26 cellular contexts compared by ENCODE assay signal in genomic region chr19:50819636-50820035, GRCh38. TPM values are rescaled to one million over a fixed set of nuclear protein-coding genes. Genes with fewer than 3 reads are reported as not detected.
A peak's percentile ranks its signal among the peaks of the same experiment; 100 is the strongest.
DNase-seq lines count a peak whose midpoint lies in the region; ATAC-seq, FAIRE-seq and TF ChIP-seq lines count a peak whose summit lies in the region.
"Had no signal": no experiment of that assay in that cellular context is flagged by ENCODE, and none has a peak within 500 bp of the region (broad histone marks: within the 10 kb centered on the region; RNA-seq: fewer than 3 reads in every experiment).

No MANE protein-coding gene starts in this region.

- H3K4me1 Mint-ChIP-seq in T-helper 2 cell treated with Interferon-gamma antibody and Interleukin-4, amounts not matched to agents 5 μg/mL and 100 μg/mL, for 36 hours (ENCODE audit: low read depth) = peaks cover 22% of the 10 kb centered on the region
- peaks cover 80% of the 10 kb centered on the region for H3K4me1 Mint-ChIP-seq in stimulated activated memory B cell treated with anti-CD40 and anti-IgM and Interleukin-4, amounts not matched to agents 10 μg/mL and 1 μg/mL and 100 μg/mL, for 72 hours

- H3K23me2 ChIP-seq in H1 (ENCODE audit: low read depth, low read length) = peaks cover 17% of the 10 kb centered on the region

- CTCF ChIA-PET in H1 (lab: Charles Lee; ENCODE audit: partially characterized antibody) = interaction anchor here (0.6 to 2.1 kb wide), 3 partner anchors 11 to 105 kb away, joined by 4 to 6 read pairs (median 5); no protein-coding TSS in a partner anchor

- no peak for FAIRE-seq in H1 (lab: Jason Lieb, UNC)

- H2BK15ac ChIP-seq in H1 (ENCODE audit: low read length) = peak overlapping the region; percentile 83

- H3K9me3 ChIP-seq in H1 (ENCODE audit: insufficient read depth in 2 of 2, low read depth in 1 of 2, low read length in 1 of 2) = no peaks in the 10 kb centered on the region
- H3K9me3 ChIP-seq: ascending aorta, SJCRH30, tibial nerve had no signal

- peak overlapping the region; percentile 75 for H3K4me3 Mint-ChIP-seq in T-helper 2 cell treated with Interferon-gamma antibody and Interleukin-4, amounts not matched to agents 5 μg/mL and 100 μg/mL, for 36 hours
- H3K4me3 Mint-ChIP-seq in stimulated activated memory B cell treated with anti-CD40 and anti-IgM and Interleukin-4, amounts not matched to agents 10 μg/mL and 1 μg/mL and 100 μg/mL, for 72 hours = peak overlapping the region; percentile 71

- H4K91ac ChIP-seq in H1 (replicated peaks; ENCODE audit: insufficient read length, low read length) = no peak overlapping the region

- H3K4me3 ChIP-seq in H1 (ENCODE audit: extremely low read depth in 1 of 4, insufficient read depth in 2 of 4, low read depth in 3 of 4, low read length in 4 of 4) = peak overlapping the region; percentile 22 to 52 (median 29); a peak in 5 of 8 replicates
- H3K4me3 ChIP-seq: ascending aorta, SJCRH30, tibial nerve had no signal

- H3K79me1 ChIP-seq in H1 (ENCODE audit: low read depth, low read length) = no peaks in the 10 kb centered on the region

- H3K36me3 ChIP-seq in H1 (ENCODE audit: control insufficient read depth in 2 of 4, insufficient read depth in 4 of 4, low read length in 3 of 4) = no peaks in the 10 kb centered on the region
- H3K36me3 ChIP-seq: ascending aorta, SJCRH30, tibial nerve had no signal

- H3K27ac ChIP-seq in H1 (ENCODE audit: low read depth, low read length) = no peak overlapping the region
- H3K27ac ChIP-seq: ascending aorta, SJCRH30, tibial nerve had no signal

- peaks cover 28% of the 10 kb centered on the region for H3K27me3 Mint-ChIP-seq in T-helper 2 cell treated with Interferon-gamma antibody and Interleukin-4, amounts not matched to agents 5 μg/mL and 100 μg/mL, for 36 hours (ENCODE audit: low read depth)
- H3K27me3 Mint-ChIP-seq in stimulated activated memory B cell treated with anti-CD40 and anti-IgM and Interleukin-4, amounts not matched to agents 10 μg/mL and 1 μg/mL and 100 μg/mL, for 72 hours = peaks cover 23% of the 10 kb centered on the region

- no peak overlapping the region for H3K27ac Mint-ChIP-seq in T-helper 2 cell treated with Interferon-gamma antibody and Interleukin-4, amounts not matched to agents 5 μg/mL and 100 μg/mL, for 36 hours
- H3K27ac Mint-ChIP-seq in stimulated activated memory B cell treated with anti-CD40 and anti-IgM and Interleukin-4, amounts not matched to agents 10 μg/mL and 1 μg/mL and 100 μg/mL, for 72 hours = peak overlapping the region; percentile 75

- H3K27me3 ChIP-seq in H1 (replicated peaks in 1 of 4; ENCODE audit: control insufficient read depth in 3 of 4, extremely low read depth in 1 of 4, insufficient read depth in 3 of 4, low read length in 3 of 4) = peaks cover 9 to 37% (median 33%) of the 10 kb centered on the region in 4 experiments

- H3K79me2 ChIP-seq in H1 (ENCODE audit: control insufficient read depth in 1 of 2, insufficient read depth in 2 of 2, low read length in 2 of 2) = no peaks in the 10 kb centered on the region

- no peak overlapping the region for H3K56ac ChIP-seq in H1 (replicated peaks; ENCODE audit: insufficient read length, low read depth, low read length)

- POLR2A ChIA-PET in H1 (lab: Charles Lee; ENCODE audit: partially characterized antibody) = interaction anchor here (0.6 to 14.4 kb wide), 4 partner anchors 10 to 95 kb away, joined by 3 to 275 read pairs (median 4); no protein-coding TSS in a partner anchor

- TF ChIP-seq EP300 in H1 (IDR thresholded peaks at IDR 0.05; ENCODE audit: borderline replicate concordance in 1 of 2, low read depth in 2 of 2, low read length in 2 of 2) = no peak

- WGBS in H1 (ENCODE audit: extremely low coverage in 1 of 2, insufficient coverage in 1 of 2, insufficient read length in 1 of 2, insufficient replicate concordance in 2 of 2, low coverage in 1 of 2, low lambda C conversion rate in 2 of 2, missing lambda C conversion rate in 1 of 2), 2 experiments = 61% methylated on average over 6 of the region's 8 CpGs; no CpG with 5 or more reads in 1 of the 2 experiments

- no peak overlapping the region for H2BK5ac ChIP-seq in H1 (ENCODE audit: low read depth, low read length)

- no peak overlapping the region for H2AFZ ChIP-seq in H1 (ENCODE audit: low read length)

- no peak for DNase-seq in T-helper 2 cell treated with Interferon-gamma antibody and Interleukin-4, amounts not matched to agents 5 μg/mL and 100 μg/mL, for 36 hours (ENCODE audit: low spot score)
- no peak for DNase-seq in T-helper 2 cell
- peak; percentile 23 for DNase-seq in NCI-H69 (lab: John Stamatoyannopoulos, UW)
- no peak for DNase-seq in H1 (ENCODE audit: low read depth in 1 of 2, low spot score in 2 of 2)
- DNase-seq in HCEC 1CT = no peak
- DNase-seq in anterior cingulate cortex (lab: John Stamatoyannopoulos, UW) = no peak
- DNase-seq: activated CD4-positive, alpha-beta T cell treated with anti-CD3 and anti-CD28 coated beads for 36 hours; DMS79 treated with DMSO at 0.1 percent for 48 hours; head of caudate nucleus; Karpas-422; mesenchymal stem cell; NCI-H1105; NCI-H2171; NCI-H748 treated with DMSO at 0.1 percent for 48 hours; retina; SJCRH30; stimulated activated naive CD4-positive, alpha-beta T cell had no signal

- no peak for ATAC-seq in stimulated activated memory B cell treated with anti-CD40 and anti-IgM and Interleukin-4, amounts not matched to agents 10 μg/mL and 1 μg/mL and 100 μg/mL, for 72 hours
- ATAC-seq in HG02938 (IDR thresholded peaks at IDR 0.05; ENCODE audit: unreplicated experiment) = no peak
- ATAC-seq: activated CD4-positive, alpha-beta T cell treated with anti-CD3 and anti-CD28 coated beads for 36 hours; HCT116 had no signal

- H3K9me3 Mint-ChIP-seq in T-helper 2 cell treated with Interferon-gamma antibody and Interleukin-4, amounts not matched to agents 5 μg/mL and 100 μg/mL, for 36 hours = no peaks in the 10 kb centered on the region
- H3K9me3 Mint-ChIP-seq in stimulated activated memory B cell treated with anti-CD40 and anti-IgM and Interleukin-4, amounts not matched to agents 10 μg/mL and 1 μg/mL and 100 μg/mL, for 72 hours = no peaks in the 10 kb centered on the region

- no peak overlapping the region for H3K14ac ChIP-seq in H1 (ENCODE audit: insufficient read length)

- 0 out of 2 replicates have a peak overlapping the region, but pooled peaks have one; percentile 13 for H2BK20ac ChIP-seq in H1 (ENCODE audit: low read length)

- H2AK5ac ChIP-seq in H1 (ENCODE audit: low read depth, low read length) = peak overlapping the region; percentile 70; the same call in 1 of the 2 replicates

- peak overlapping the region; percentile 29; the same call in 1 of the 2 replicates for H4K8ac ChIP-seq in H1 (ENCODE audit: extremely low read depth, insufficient read depth, low read length)

- H3K9ac ChIP-seq in H1 (replicated peaks in 1 of 4; ENCODE audit: extremely low read depth in 1 of 4, low read depth in 3 of 4, low read length in 3 of 4) = no peak overlapping the region

- peak overlapping the region; percentile 76 to 94 for H3K4me2 ChIP-seq in H1 (ENCODE audit: insufficient read depth in 1 of 2, low read depth in 2 of 2, low read length in 2 of 2)

- H3K36me3 Mint-ChIP-seq in T-helper 2 cell treated with Interferon-gamma antibody and Interleukin-4, amounts not matched to agents 5 μg/mL and 100 μg/mL, for 36 hours (ENCODE audit: low read depth) = no peaks in the 10 kb centered on the region
- no peaks in the 10 kb centered on the region for H3K36me3 Mint-ChIP-seq in stimulated activated memory B cell treated with anti-CD40 and anti-IgM and Interleukin-4, amounts not matched to agents 10 μg/mL and 1 μg/mL and 100 μg/mL, for 72 hours

- TF ChIP-seq CTCF in H1 (IDR thresholded peaks at IDR 0.05; ENCODE audit: control extremely low read depth in 1 of 3, insufficient read depth in 1 of 3, low read depth in 1 of 3, low read length in 3 of 3) = no peak

- H3K4ac ChIP-seq in H1 (replicated peaks; ENCODE audit: insufficient read length, low read depth, low read length) = no peak overlapping the region

- no peak for TF ChIP-seq POLR2A in H1 (IDR thresholded peaks at IDR 0.05; ENCODE audit: control extremely low read depth in 1 of 2, low read depth in 2 of 2, low read length in 2 of 2)

- H4K5ac ChIP-seq in H1 (ENCODE audit: insufficient read length, low read depth, low read length) = no peak overlapping the region

- no peak overlapping the region for H3K23ac ChIP-seq in H1 (ENCODE audit: insufficient read length)

- H4K20me1 ChIP-seq in H1 (replicated peaks in 1 of 2; ENCODE audit: control insufficient read depth in 1 of 2, insufficient read depth in 2 of 2, low read length in 2 of 2) = peaks cover 0 to 2% of the 10 kb centered on the region in 2 experiments

- no peak for TF ChIP-seq RAD21 in H1 (IDR thresholded peaks at IDR 0.05 in 1 of 2, conservative IDR thresholded peaks at IDR 0.05 in 1 of 2; ENCODE audit: low read depth in 2 of 2, low read length in 2 of 2)

- H2BK12ac ChIP-seq in H1 (ENCODE audit: low read depth, low read length) = peak overlapping the region; percentile 50; the same call in 1 of the 2 replicates

- H3K18ac ChIP-seq in H1 (ENCODE audit: extremely low read depth, low read length) = no peak overlapping the region

- H3K4me1 ChIP-seq in H1 (replicated peaks in 1 of 4; ENCODE audit: control insufficient read depth in 3 of 4, insufficient read depth in 4 of 4, low read length in 3 of 4) = peaks cover 5 to 26% (median 20%) of the 10 kb centered on the region in 4 experiments
- H3K4me1 ChIP-seq: ascending aorta had no signal

- H2BK120ac ChIP-seq in H1 (replicated peaks; ENCODE audit: low read depth, low read length) = no peak overlapping the region

RNA-seq across cellular contexts. Expression of gene KLK1, which starts 4.0 kb away (rescaled TPM):
- 3.4 and 4.8 TPM in 2 replicates for total RNA-seq in H1 (2021; fragmentation: NEBNext Ultra II Directional; extraction: Animal tissue kit (Norgen Biotek cat#: 25700))
- polyA plus RNA-seq in H1 (2011; rRNA removed) = 4.0 and 5.8 TPM in 2 replicates
- 4.8 TPM for polyA plus RNA-seq in H1 (2011; cell fraction: cytosol; rRNA removed)
- 7.1 TPM for polyA plus RNA-seq in H1 (2011; cell fraction: nucleus; rRNA removed)
- polyA plus RNA-seq in H1 (2012, experiment 1 of 2) = 5.2 to 6.7 TPM (median 5.7 TPM) in 4 replicates
- 4.1 TPM for polyA plus RNA-seq in H1 (2012, experiment 2 of 2)
- polyA plus RNA-seq in H1 (2013, experiment 1 of 2) = 6.2 TPM
- 5.8 TPM for polyA plus RNA-seq in H1 (2013, experiment 2 of 2)
- polyA minus RNA-seq in H1 (2011; rRNA and poly(A)+ RNA removed) = 0.63 and 1.4 TPM in 2 replicates
- 1.3 TPM for polyA minus RNA-seq in H1 (2011; cell fraction: cytosol; rRNA and poly(A)+ RNA removed)
- 2.9 TPM for polyA minus RNA-seq in H1 (2011; cell fraction: nucleus; rRNA and poly(A)+ RNA removed)
- total RNA-seq: A673, ascending aorta, cerebellum, kidney epithelial cell had no signal
- polyA plus RNA-seq: neural cell had no signal

RNA-seq across cellular contexts. Expression of gene KLK15, which starts 13.7 kb away (rescaled TPM):
- not detected in 2 replicates for total RNA-seq in H1 (2021; fragmentation: NEBNext Ultra II Directional; extraction: Animal tissue kit (Norgen Biotek cat#: 25700))
- polyA plus RNA-seq in H1 (2011; rRNA removed) = not detected in 2 replicates
- polyA plus RNA-seq in H1 (2011; cell fraction: cytosol; rRNA removed) = 0.06 TPM
- polyA plus RNA-seq in H1 (2011; cell fraction: nucleus; rRNA removed) = 0.20 TPM
- polyA plus RNA-seq in H1 (2012, experiment 1 of 2) = not detected in 4 replicates
- polyA plus RNA-seq in H1 (2012, experiment 2 of 2) = not detected
- polyA plus RNA-seq in H1 (2013, experiment 1 of 2) = 0.04 TPM
- not detected for polyA plus RNA-seq in H1 (2013, experiment 2 of 2)
- polyA minus RNA-seq in H1 (2011; rRNA and poly(A)+ RNA removed) = not detected in 2 replicates
- not detected for polyA minus RNA-seq in H1 (2011; cell fraction: cytosol; rRNA and poly(A)+ RNA removed)
- not detected for polyA minus RNA-seq in H1 (2011; cell fraction: nucleus; rRNA and poly(A)+ RNA removed)
- total RNA-seq: A673; activated CD4-positive, alpha-beta T cell treated with anti-CD3 and anti-CD28 coated beads for 36 hours; ascending aorta; cerebellum; kidney epithelial cell; SJCRH30; tibial nerve had no signal
- polyA plus RNA-seq: neural cell had no signal

RNA-seq across cellular contexts. Expression of gene ACP4, which starts 29.4 kb away (rescaled TPM):
- total RNA-seq in H1 (2021; fragmentation: NEBNext Ultra II Directional; extraction: Animal tissue kit (Norgen Biotek cat#: 25700)) = not detected in 2 replicates
- polyA plus RNA-seq in H1 (2011; rRNA removed) = not detected in 2 replicates
- not detected for polyA plus RNA-seq in H1 (2011; cell fraction: cytosol; rRNA removed)
- polyA plus RNA-seq in H1 (2011; cell fraction: nucleus; rRNA removed) = not detected
- not detected in 4 replicates for polyA plus RNA-seq in H1 (2012, experiment 1 of 2)
- polyA plus RNA-seq in H1 (2012, experiment 2 of 2) = not detected
- not detected for polyA plus RNA-seq in H1 (2013, experiment 1 of 2)
- polyA plus RNA-seq in H1 (2013, experiment 2 of 2) = not detected
- polyA minus RNA-seq in H1 (2011; rRNA and poly(A)+ RNA removed) = not detected in 2 replicates
- polyA minus RNA-seq in H1 (2011; cell fraction: cytosol; rRNA and poly(A)+ RNA removed) = not detected
- polyA minus RNA-seq in H1 (2011; cell fraction: nucleus; rRNA and poly(A)+ RNA removed) = not detected
- total RNA-seq: A673; activated CD4-positive, alpha-beta T cell treated with anti-CD3 and anti-CD28 coated beads for 36 hours; ascending aorta; cerebellum; kidney epithelial cell; SJCRH30; tibial nerve had no signal
- polyA plus RNA-seq: neural cell had no signal

RNA-seq across cellular contexts. Expression of gene KLK3, which starts 35.1 kb away (rescaled TPM):
- total RNA-seq in H1 (2021; fragmentation: NEBNext Ultra II Directional; extraction: Animal tissue kit (Norgen Biotek cat#: 25700)) = not detected in 2 replicates
- 0.08 and 0.25 TPM in 2 replicates for polyA plus RNA-seq in H1 (2011; rRNA removed)
- 0.13 TPM for polyA plus RNA-seq in H1 (2011; cell fraction: cytosol; rRNA removed)
- 0.86 TPM for polyA plus RNA-seq in H1 (2011; cell fraction: nucleus; rRNA removed)
- polyA plus RNA-seq in H1 (2012, experiment 1 of 2) = 0.15 TPM in 1 of 4 replicates, not detected in the others
- polyA plus RNA-seq in H1 (2012, experiment 2 of 2) = not detected
- polyA plus RNA-seq in H1 (2013, experiment 1 of 2) = 0.04 TPM
- polyA plus RNA-seq in H1 (2013, experiment 2 of 2) = 0.06 TPM
- 0.61 and 0.69 TPM in 2 replicates for polyA minus RNA-seq in H1 (2011; rRNA and poly(A)+ RNA removed)
- not detected for polyA minus RNA-seq in H1 (2011; cell fraction: cytosol; rRNA and poly(A)+ RNA removed)
- not detected for polyA minus RNA-seq in H1 (2011; cell fraction: nucleus; rRNA and poly(A)+ RNA removed)
- total RNA-seq: A673; activated CD4-positive, alpha-beta T cell treated with anti-CD3 and anti-CD28 coated beads for 36 hours; ascending aorta; cerebellum; kidney epithelial cell; SJCRH30; tibial nerve had no signal
- polyA plus RNA-seq: neural cell had no signal

RNA-seq across cellular contexts. Expression of gene GPR32, which starts 49.4 kb away (rescaled TPM):
- not detected in 2 replicates for total RNA-seq in H1 (2021; fragmentation: NEBNext Ultra II Directional; extraction: Animal tissue kit (Norgen Biotek cat#: 25700))
- not detected in 2 replicates for polyA plus RNA-seq in H1 (2011; rRNA removed)
- not detected for polyA plus RNA-seq in H1 (2011; cell fraction: cytosol; rRNA removed)
- polyA plus RNA-seq in H1 (2011; cell fraction: nucleus; rRNA removed) = not detected
- polyA plus RNA-seq in H1 (2012, experiment 1 of 2) = not detected in 4 replicates
- polyA plus RNA-seq in H1 (2012, experiment 2 of 2) = not detected
- polyA plus RNA-seq in H1 (2013, experiment 1 of 2) = not detected
- not detected for polyA plus RNA-seq in H1 (2013, experiment 2 of 2)
- not detected in 2 replicates for polyA minus RNA-seq in H1 (2011; rRNA and poly(A)+ RNA removed)
- polyA minus RNA-seq in H1 (2011; cell fraction: cytosol; rRNA and poly(A)+ RNA removed) = not detected
- polyA minus RNA-seq in H1 (2011; cell fraction: nucleus; rRNA and poly(A)+ RNA removed) = not detected
- total RNA-seq: A673; activated CD4-positive, alpha-beta T cell treated with anti-CD3 and anti-CD28 coated beads for 36 hours; ascending aorta; cerebellum; kidney epithelial cell; SJCRH30; tibial nerve had no signal
- polyA plus RNA-seq: neural cell had no signal
